Comparison of ENCODE assay signal across 10 cellular contexts in genomic region chr17:65531508-65532431, GRCh38. TPM values are rescaled to one million over a fixed set of nuclear protein-coding genes. Genes with fewer than 3 reads are reported as not detected.
DNase-seq lines count a peak whose midpoint lies in the region; ATAC-seq and TF ChIP-seq lines count a peak whose summit lies in the region.
"Had no signal": no experiment of that assay in that cellular context is flagged by ENCODE, and none has a peak within 500 bp of the region (broad histone marks: within the 10 kb centered on the region; RNA-seq: fewer than 3 reads in every experiment).

No MANE protein-coding gene starts in this region.

- no peaks in the 10 kb centered on the region for H3K9me3 Mint-ChIP-seq in osteocyte (ENCODE audit: unreplicated experiment)
- H3K9me3 Mint-ChIP-seq: activated naive CD4-positive, alpha-beta T cell treated with anti-CD3 and anti-CD28 coated beads, Interleukin-2, amount 50 U/mL, for 72 hours had no signal

- POLR2A ChIA-PET in SK-N-SH (lab: Yijun Ruan, JAX): interaction anchor here (0.6 to 0.9 kb wide), 3 partner anchors 10 to 105 kb away, joined by 3 to 5 read pairs (median 3); no protein-coding TSS in a partner anchor

- no peaks in the 10 kb centered on the region for H3K79me2 ChIP-seq in SK-N-SH (ENCODE audit: insufficient read depth)

- 64% methylated on average over 15 of the region's 15 CpGs for WGBS in SK-N-SH (ENCODE audit: low lambda C conversion rate)

- peak; percentile 29 for TF ChIP-seq RAD21 in SK-N-SH (IDR thresholded peaks at IDR 0.05; ENCODE audit: low read length)

- TF ChIP-seq CTCF in SK-N-SH (IDR thresholded peaks at IDR 0.05): peak; percentile 24
- peak; percentile 31 for TF ChIP-seq CTCF in retinal pigment epithelial cell (conservative IDR thresholded peaks at IDR 0.05; ENCODE audit: low read depth, low read length)
- no peak for TF ChIP-seq CTCF in osteocyte (IDR thresholded peaks at IDR 0.05)

- peak in 1 of 2 experiments; percentile 80; a peak in 2 of 4 replicates for TF ChIP-seq EP300 in SK-N-SH (IDR thresholded peaks at IDR 0.05; ENCODE audit: borderline replicate concordance in 1 of 2, low read depth in 1 of 2, low read length in 1 of 2)

- no peaks in the 10 kb centered on the region for H3F3A ChIP-seq in SK-N-SH (replicated peaks; ENCODE audit: insufficient read depth)

- H3K9me2 ChIP-seq in SK-N-SH: no peaks in the 10 kb centered on the region

- CTCF ChIA-PET in SK-N-SH (lab: Yijun Ruan, JAX): interaction anchor here (0.7 to 3.1 kb wide), 12 partner anchors 9 to 905 kb away, joined by 3 to 13 read pairs (median 4); no protein-coding TSS in a partner anchor

- no peak overlapping the region for H3K9ac ChIP-seq in SK-N-SH

- no peaks in the 10 kb centered on the region for H3K27me3 Mint-ChIP-seq in osteocyte (ENCODE audit: unreplicated experiment)

- peak; percentile 68 to 80 for ATAC-seq in left cardiac atrium

- peaks cover 0 to 34% of the 10 kb centered on the region in 2 experiments; a peak in 2 of 4 replicates for H3K4me1 ChIP-seq in SK-N-SH (ENCODE audit: control insufficient read depth in 1 of 2, insufficient read depth in 2 of 2, low read depth in 1 of 2, low read length in 1 of 2)

- no peak overlapping the region for H3K4me3 ChIP-seq in SK-N-SH (ENCODE audit: low read depth in 2 of 2, low read length in 1 of 2)
- no peak overlapping the region for H3K4me3 ChIP-seq in retinal pigment epithelial cell (ENCODE audit: low read length)

- no peak overlapping the region for H3K4me3 Mint-ChIP-seq in osteocyte (ENCODE audit: unreplicated experiment)

- no peaks in the 10 kb centered on the region for H3K9me3 ChIP-seq in SK-N-SH

- H3K27me3 ChIP-seq in SK-N-SH (ENCODE audit: insufficient read depth): no peaks in the 10 kb centered on the region

- intact Hi-C loops in left cardiac atrium (cut with DNase I): no loop called here

- peaks cover 36 to 70% of the 10 kb centered on the region in 2 experiments for H3K36me3 ChIP-seq in SK-N-SH (replicated peaks in 1 of 2; ENCODE audit: control insufficient read depth in 1 of 2, insufficient read depth in 2 of 2, low read length in 1 of 2)

- H3K4me1 Mint-ChIP-seq in osteocyte (ENCODE audit: unreplicated experiment): peaks cover 19% of the 10 kb centered on the region

- H2AFZ ChIP-seq in SK-N-SH (ENCODE audit: low read depth): no peak overlapping the region

- no peak overlapping the region for H3K27ac Mint-ChIP-seq in osteocyte (ENCODE audit: unreplicated experiment)

- H3K27ac ChIP-seq in SK-N-SH (ENCODE audit: low read depth in 2 of 2, low read length in 1 of 2): peak overlapping the region in 1 of 2 experiments; percentile 91; a peak in 2 of 4 replicates

- no peaks in the 10 kb centered on the region for H4K20me1 ChIP-seq in SK-N-SH (ENCODE audit: insufficient read depth)

- DNase-seq in GM03348 (ENCODE audit: low spot score) (peak; percentile 67), SK-N-SH (peak; percentile 93), left cardiac atrium (peak; percentile 54), retinal pigment epithelial cell (ENCODE audit: low read depth) (no peak), D341Med (ENCODE audit: low spot score) (no peak), middle frontal gyrus (ENCODE audit: extremely low spot score, low spot score) (no peak), osteocyte (ENCODE audit: extremely low spot score, unreplicated experiment) (no peak)
- no peak for DNase-seq in stimulated activated CD4-positive, alpha-beta T cell treated with anti-CD3 and anti-CD28 coated beads, Interleukin-2, amount 100 ng/mL, for 24 hours
- DNase-seq: NCI-H2107 had no signal

- no peak overlapping the region for H3K4me2 ChIP-seq in SK-N-SH

- H3K36me3 Mint-ChIP-seq in osteocyte (ENCODE audit: unreplicated experiment): peaks cover 37% of the 10 kb centered on the region

TF ChIP-seq in SK-N-SH, 30 proteins besides CTCF, POLR2A, EP300 and RAD21:
- TF ChIP-seq GABPA (IDR thresholded peaks at IDR 0.05; ENCODE audit: low read depth): no peak
- TF ChIP-seq FOXM1 (IDR thresholded peaks at IDR 0.05; ENCODE audit: low read depth): no peak
- TF ChIP-seq FOXJ3 (CRISPR knock-in tag; IDR thresholded peaks at IDR 0.05): peak; percentile 72
- TF ChIP-seq USF1 (IDR thresholded peaks at IDR 0.05; ENCODE audit: borderline replicate concordance, low read depth): no peak
- no peak for TF ChIP-seq TAF1 (IDR thresholded peaks at IDR 0.05; ENCODE audit: borderline replicate concordance, low read depth, low read length)
- TF ChIP-seq JUND (IDR thresholded peaks at IDR 0.05): no peak
- no peak for TF ChIP-seq PBX3 (IDR thresholded peaks at IDR 0.05)
- TF ChIP-seq REST (IDR thresholded peaks at IDR 0.05; ENCODE audit: low read depth, low read length): no peak
- TF ChIP-seq GATA2 (CRISPR knock-in tag; IDR thresholded peaks at IDR 0.05): peak; percentile 82
- TF ChIP-seq USF2 (IDR thresholded peaks at IDR 0.05; ENCODE audit: borderline replicate concordance, low read depth, low read length): no peak
- peak; percentile 12 for TF ChIP-seq MXI1 (IDR thresholded peaks at IDR 0.05; ENCODE audit: low read depth, low read length)
- TF ChIP-seq SMC3 (IDR thresholded peaks at IDR 0.05; ENCODE audit: low read depth, low read length): no peak
- peak; percentile 86 for TF ChIP-seq CHD2 (IDR thresholded peaks at IDR 0.05; ENCODE audit: low read length, partially characterized antibody)
- TF ChIP-seq RCOR1 (IDR thresholded peaks at IDR 0.05; ENCODE audit: low read length): peak; percentile 71; the same call in 1 of the 2 replicates
- TF ChIP-seq YY1 (IDR thresholded peaks at IDR 0.05; ENCODE audit: low read depth): no peak
- TF ChIP-seq TCF12 (IDR thresholded peaks at IDR 0.05): no peak
- TF ChIP-seq TEAD4 (IDR thresholded peaks at IDR 0.05; ENCODE audit: borderline replicate concordance, insufficient read depth): no peak

RNA-seq across cellular contexts. Expression of gene AXIN2, which starts 29.7 kb away (rescaled TPM):
- 7.9 and 8.3 TPM in 2 replicates for polyA plus RNA-seq in SK-N-SH (2012; rRNA removed)
- 5.4 and 7.0 TPM in 2 replicates for polyA plus RNA-seq in SK-N-SH (2012; cell fraction: cytosol; rRNA removed)
- polyA plus RNA-seq in SK-N-SH (2012; cell fraction: nucleus; rRNA removed): 17.8 and 19.1 TPM in 2 replicates
- total RNA-seq in left cardiac atrium (10 to 100 TPM; 16.4 to 28.5 TPM), osteocyte (16.6 and 17.0 TPM in 2 replicates)

Comparison
In these comparisons a context has a peak if more than half of its experiments do, and no peak if none do; other contexts are left out.
1. DNase-seq: peak in GM03348 (single experiment), SK-N-SH (single experiment) and left cardiac atrium (single experiment); none in retinal pigment epithelial cell (single experiment), D341Med (single experiment), middle frontal gyrus (single experiment), stimulated activated CD4-positive, alpha-beta T cell treated with anti-CD3 and anti-CD28 coated beads, Interleukin-2, amount 100 ng/mL, for 24 hours (0 of 2) and osteocyte (single experiment).